In the genomic region with DNA sequence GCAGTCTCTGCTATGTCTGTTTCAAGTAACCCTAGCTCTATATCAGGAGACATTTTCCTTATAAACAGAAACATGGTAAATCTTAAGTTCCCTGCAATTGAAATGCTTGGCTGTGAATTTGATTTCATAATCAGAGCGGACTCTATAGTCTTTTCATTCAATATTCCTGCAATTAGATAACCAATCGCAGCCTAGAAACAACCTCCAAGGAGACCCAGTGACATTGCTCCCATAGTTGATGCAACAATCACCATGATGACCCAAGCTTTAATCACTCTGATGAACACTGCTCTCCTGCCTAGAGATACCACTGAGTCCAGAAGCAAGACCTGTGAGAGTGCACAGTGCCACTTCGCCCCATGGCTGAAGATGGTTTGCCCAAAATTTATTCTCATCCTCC, we compare ENCODE assay signal across 44 cellular contexts. TPM values are rescaled to one million over a fixed set of nuclear protein-coding genes. Genes with fewer than 3 reads are reported as not detected.
"Had no signal": no experiment of that assay in that cellular context is flagged by ENCODE, and none has a peak within 500 bp of the region (broad histone marks: within the 10 kb centered on the region; RNA-seq: fewer than 3 reads in every experiment).

A gene (plus strand): TSS at position 301 of the 400 bp plus-strand sequence. CDS start 59 bp downstream, at position 360.

- ATAC-seq: activated naive CD4-positive, alpha-beta T cell treated with anti-CD3 and anti-CD28 coated beads, Interleukin-2, amount 50 U/mL, for 72 hours; activated naive CD8-positive, alpha-beta T cell treated with anti-CD3 and anti-CD28 coated beads, Interleukin-2, amount 50 U/mL, for 24 hours; activated T-cell treated with anti-CD3 and anti-CD28 coated beads, Interleukin-2, amount 50 U/mL, for 4 hours; activated T-cell treated with anti-CD3 and anti-CD28 coated beads, Interleukin-2, amount 50 U/mL, for 72 hours; activated T-helper 17 cell treated with anti-CD3 and anti-CD28 coated beads, Interleukin-2, amount 50 U/mL, for 72 hours; body of pancreas had no signal

- H3K4me3 Mint-ChIP-seq: activated naive CD4-positive, alpha-beta T cell treated with anti-CD3 and anti-CD28 coated beads for 36 hours; activated naive CD4-positive, alpha-beta T cell treated with anti-CD3 and anti-CD28 coated beads, Interleukin-2, amount 10 ng/mL, durations not matched to agents 7 days and 5 days; activated naive CD4-positive, alpha-beta T cell treated with anti-CD3 and anti-CD28 coated beads, Interleukin-2, amount 50 U/mL, for 24 hours; activated naive CD8-positive, alpha-beta T cell; activated naive CD8-positive, alpha-beta T cell treated with anti-CD3 and anti-CD28 coated beads for 36 hours; activated naive CD8-positive, alpha-beta T cell treated with anti-CD3 and anti-CD28 coated beads, Interleukin-2, amount 10 ng/mL, durations not matched to agents 7 days and 5 days; activated naive CD8-positive, alpha-beta T cell treated with anti-CD3 and anti-CD28 coated beads, Interleukin-2, amount 50 U/mL, for 24 hours; activated T-cell treated with anti-CD3 and anti-CD28 coated beads, Interleukin-2, amount 50 U/mL, for 24 hours; activated T-cell treated with anti-CD3 and anti-CD28 coated beads, Interleukin-2, amount 50 U/mL, for 4 hours; activated T-cell treated with anti-CD3 and anti-CD28 coated beads, Interleukin-2, amount 50 U/mL, for 72 hours; activated T-helper 1 cell treated with anti-CD3 and anti-CD28 coated beads, Interleukin-12 subunit alpha, Interleukin-12 subunit beta, Interleukin-2, Interleukin-4 antibody, amounts not matched to agents 30 ng/mL and 10 ng/mL and 1 ng/mL, durations not matched to agents 14 hours and 24 hours and 36 hours; activated T-helper 17 cell treated with anti-CD3 and anti-CD28 coated beads, Interleukin-2, amount 50 U/mL, for 72 hours; brain; central memory CD8-positive, alpha-beta T cell had no signal

- H3K9me3 ChIP-seq: adrenal gland, ascending aorta, body of pancreas, breast epithelium had no signal

- H3K27ac Mint-ChIP-seq: activated naive CD4-positive, alpha-beta T cell treated with anti-CD3 and anti-CD28 coated beads for 36 hours; activated naive CD4-positive, alpha-beta T cell treated with anti-CD3 and anti-CD28 coated beads, Interleukin-2, amount 10 ng/mL, durations not matched to agents 7 days and 5 days; activated naive CD4-positive, alpha-beta T cell treated with anti-CD3 and anti-CD28 coated beads, Interleukin-2, amount 50 U/mL, for 24 hours; activated naive CD4-positive, alpha-beta T cell treated with anti-CD3 and anti-CD28 coated beads, Interleukin-2, amount 50 U/mL, for 72 hours; activated naive CD8-positive, alpha-beta T cell; activated naive CD8-positive, alpha-beta T cell treated with anti-CD3 and anti-CD28 coated beads for 36 hours; activated naive CD8-positive, alpha-beta T cell treated with anti-CD3 and anti-CD28 coated beads, Interleukin-2, amount 10 ng/mL, durations not matched to agents 7 days and 5 days; activated naive CD8-positive, alpha-beta T cell treated with anti-CD3 and anti-CD28 coated beads, Interleukin-2, amount 50 U/mL, for 24 hours; activated T-cell treated with anti-CD3 and anti-CD28 coated beads, Interleukin-2, amount 50 U/mL, for 24 hours; activated T-cell treated with anti-CD3 and anti-CD28 coated beads, Interleukin-2, amount 50 U/mL, for 72 hours; activated T-helper 1 cell treated with anti-CD3 and anti-CD28 coated beads, Interleukin-12 subunit alpha, Interleukin-12 subunit beta, Interleukin-2, Interleukin-4 antibody, amounts not matched to agents 30 ng/mL and 10 ng/mL and 1 ng/mL, durations not matched to agents 14 hours and 24 hours and 36 hours; activated T-helper 17 cell treated with anti-CD3 and anti-CD28 coated beads, Interleukin-2, amount 50 U/mL, for 72 hours; activated T-helper 2 cell treated with anti-CD3 and anti-CD28 coated beads, Interferon-gamma antibody, Interleukin-2, Interleukin-4, amounts not matched to agents 10 μg/mL and 5 μg/mL and 100 μg/mL, durations not matched to agents 14 hours and 24 hours and 36 hours; brain had no signal

- H3K4me1 ChIP-seq: adrenal gland, ascending aorta, body of pancreas, breast epithelium had no signal

- FAIRE-seq: astrocyte, bronchial epithelial cell had no signal

- H3K36me3 ChIP-seq: adrenal gland, ascending aorta, brain microvascular endothelial cell, breast epithelium, cardiac muscle cell had no signal

- H3K4me1 Mint-ChIP-seq: activated naive CD4-positive, alpha-beta T cell treated with anti-CD3 and anti-CD28 coated beads, Interleukin-2, amount 10 ng/mL, durations not matched to agents 7 days and 5 days; activated naive CD4-positive, alpha-beta T cell treated with anti-CD3 and anti-CD28 coated beads, Interleukin-2, amount 50 U/mL, for 24 hours; activated naive CD8-positive, alpha-beta T cell treated with anti-CD3 and anti-CD28 coated beads for 36 hours; activated naive CD8-positive, alpha-beta T cell treated with anti-CD3 and anti-CD28 coated beads, Interleukin-2, amount 10 ng/mL, durations not matched to agents 7 days and 5 days; activated naive CD8-positive, alpha-beta T cell treated with anti-CD3 and anti-CD28 coated beads, Interleukin-2, amount 50 U/mL, for 24 hours; activated T-helper 17 cell treated with anti-CD3 and anti-CD28 coated beads, Interleukin-2, amount 50 U/mL, for 72 hours; brain; central memory CD8-positive, alpha-beta T cell had no signal

- H3K9me3 Mint-ChIP-seq: activated naive CD4-positive, alpha-beta T cell treated with anti-CD3 and anti-CD28 coated beads for 36 hours; activated naive CD4-positive, alpha-beta T cell treated with anti-CD3 and anti-CD28 coated beads, Interleukin-2, amount 10 ng/mL, durations not matched to agents 7 days and 5 days; activated naive CD4-positive, alpha-beta T cell treated with anti-CD3 and anti-CD28 coated beads, Interleukin-2, amount 50 U/mL, for 24 hours; activated naive CD4-positive, alpha-beta T cell treated with anti-CD3 and anti-CD28 coated beads, Interleukin-2, amount 50 U/mL, for 72 hours; activated naive CD8-positive, alpha-beta T cell treated with anti-CD3 and anti-CD28 coated beads for 36 hours; activated naive CD8-positive, alpha-beta T cell treated with anti-CD3 and anti-CD28 coated beads, Interleukin-2, amount 10 ng/mL, durations not matched to agents 7 days and 5 days; activated naive CD8-positive, alpha-beta T cell treated with anti-CD3 and anti-CD28 coated beads, Interleukin-2, amount 50 U/mL, for 24 hours; activated T-cell treated with anti-CD3 and anti-CD28 coated beads, Interleukin-2, amount 50 U/mL, for 24 hours; activated T-cell treated with anti-CD3 and anti-CD28 coated beads, Interleukin-2, amount 50 U/mL, for 72 hours; activated T-helper 1 cell treated with anti-CD3 and anti-CD28 coated beads, Interleukin-12 subunit alpha, Interleukin-12 subunit beta, Interleukin-2, Interleukin-4 antibody, amounts not matched to agents 30 ng/mL and 10 ng/mL and 1 ng/mL, durations not matched to agents 14 hours and 24 hours and 36 hours; activated T-helper 17 cell treated with anti-CD3 and anti-CD28 coated beads, Interleukin-2, amount 50 U/mL, for 72 hours; activated T-helper 2 cell treated with anti-CD3 and anti-CD28 coated beads, Interferon-gamma antibody, Interleukin-2, Interleukin-4, amounts not matched to agents 10 μg/mL and 5 μg/mL and 100 μg/mL, durations not matched to agents 14 hours and 24 hours and 36 hours; brain had no signal

- H3K36me3 Mint-ChIP-seq: activated naive CD4-positive, alpha-beta T cell treated with anti-CD3 and anti-CD28 coated beads, Interleukin-2, amount 10 ng/mL, durations not matched to agents 7 days and 5 days; activated naive CD4-positive, alpha-beta T cell treated with anti-CD3 and anti-CD28 coated beads, Interleukin-2, amount 50 U/mL, for 24 hours; activated naive CD4-positive, alpha-beta T cell treated with anti-CD3 and anti-CD28 coated beads, Interleukin-2, amount 50 U/mL, for 72 hours; activated naive CD8-positive, alpha-beta T cell; activated naive CD8-positive, alpha-beta T cell treated with anti-CD3 and anti-CD28 coated beads for 36 hours; activated naive CD8-positive, alpha-beta T cell treated with anti-CD3 and anti-CD28 coated beads, Interleukin-2, amount 10 ng/mL, durations not matched to agents 7 days and 5 days; brain had no signal

- H3K27me3 Mint-ChIP-seq: activated naive CD4-positive, alpha-beta T cell treated with anti-CD3 and anti-CD28 coated beads, Interleukin-2, amount 10 ng/mL, durations not matched to agents 7 days and 5 days; activated naive CD4-positive, alpha-beta T cell treated with anti-CD3 and anti-CD28 coated beads, Interleukin-2, amount 50 U/mL, for 24 hours; activated naive CD8-positive, alpha-beta T cell; activated naive CD8-positive, alpha-beta T cell treated with anti-CD3 and anti-CD28 coated beads for 36 hours; activated naive CD8-positive, alpha-beta T cell treated with anti-CD3 and anti-CD28 coated beads, Interleukin-2, amount 10 ng/mL, durations not matched to agents 7 days and 5 days; activated naive CD8-positive, alpha-beta T cell treated with anti-CD3 and anti-CD28 coated beads, Interleukin-2, amount 50 U/mL, for 24 hours; activated T-cell treated with anti-CD3 and anti-CD28 coated beads, Interleukin-2, amount 50 U/mL, for 24 hours; activated T-helper 17 cell treated with anti-CD3 and anti-CD28 coated beads, Interleukin-2, amount 50 U/mL, for 72 hours; brain; central memory CD8-positive, alpha-beta T cell had no signal

- DNase-seq: activated effector memory CD4-positive, alpha-beta T cell treated with anti-CD3 and anti-CD28 coated beads, Interleukin-2, amount 50 U/mL, for 16 hours; activated effector memory CD4-positive, alpha-beta T cell treated with Interleukin-2 at 50 U/mL for 16 hours; activated gamma-delta T cell; activated gamma-delta T cell treated with Interleukin-2 at 50 U/mL for 16 hours; activated naive CD4-positive, alpha-beta T cell; activated naive CD4-positive, alpha-beta T cell treated with anti-CD3 and anti-CD28 coated beads for 36 hours; activated naive CD4-positive, alpha-beta T cell treated with anti-CD3 and anti-CD28 coated beads, Interleukin-2, amount 10 ng/mL, durations not matched to agents 7 days and 5 days; activated naive CD4-positive, alpha-beta T cell treated with anti-CD3 and anti-CD28 coated beads, Interleukin-2, amount 50 U/mL, for 16 hours; activated naive CD4-positive, alpha-beta T cell treated with Interleukin-2 at 50 U/mL for 16 hours; activated naive CD8-positive, alpha-beta T cell treated with anti-CD3 and anti-CD28 coated beads for 36 hours; activated naive CD8-positive, alpha-beta T cell treated with anti-CD3 and anti-CD28 coated beads, Interleukin-2, amount 10 ng/mL, durations not matched to agents 7 days and 5 days; activated naive CD8-positive, alpha-beta T cell treated with anti-CD3 and anti-CD28 coated beads, Interleukin-2, amount 50 U/mL, for 24 hours; activated T-cell treated with anti-CD3 and anti-CD28 coated beads, Interleukin-2, amount 50 U/mL, for 1 hour; activated T-cell treated with anti-CD3 and anti-CD28 coated beads, Interleukin-2, amount 50 U/mL, for 24 hours; activated T-cell treated with anti-CD3 and anti-CD28 coated beads, Interleukin-2, amount 50 U/mL, for 4 hours; activated T-cell treated with anti-CD3 and anti-CD28 coated beads, Interleukin-2, amount 50 U/mL, for 48 hours; activated T-cell treated with anti-CD3 and anti-CD28 coated beads, Interleukin-2, amount 50 U/mL, for 72 hours; adrenal gland; amniotic stem cell; amygdala; anterior cingulate cortex; aorta; body of pancreas; brain microvascular endothelial cell; caudate nucleus; central memory CD4-positive, alpha-beta T cell; cerebellar nuclear complex had no signal

- H3K4me3 ChIP-seq: adrenal gland, ascending aorta, body of pancreas, breast epithelium, cardiac muscle cell had no signal

- H3K27ac ChIP-seq: adrenal gland, ascending aorta, body of pancreas, brain microvascular endothelial cell, breast epithelium, cardiac muscle cell had no signal

- H3K27me3 ChIP-seq: adrenal gland, ascending aorta, body of pancreas, brain microvascular endothelial cell, breast epithelium, cardiac muscle cell had no signal

RNA-seq across cellular contexts. Expression of the gene that starts here (rescaled TPM):
- total RNA-seq: activated naive CD4-positive, alpha-beta T cell treated with anti-CD3 and anti-CD28 coated beads for 36 hours; activated naive CD4-positive, alpha-beta T cell treated with anti-CD3 and anti-CD28 coated beads, Interleukin-2, amount 50 U/mL, for 72 hours; activated naive CD8-positive, alpha-beta T cell treated with anti-CD3 and anti-CD28 coated beads for 36 hours; activated naive CD8-positive, alpha-beta T cell treated with anti-CD3 and anti-CD28 coated beads, Interleukin-2, amount 10 ng/mL, durations not matched to agents 7 days and 5 days; activated T-cell treated with anti-CD3 and anti-CD28 coated beads, Interleukin-2, amount 50 U/mL, for 4 hours; activated T-cell treated with anti-CD3 and anti-CD28 coated beads, Interleukin-2, amount 50 U/mL, for 72 hours; activated T-helper 1 cell treated with anti-CD3 and anti-CD28 coated beads, Interleukin-12 subunit alpha, Interleukin-12 subunit beta, Interleukin-2, Interleukin-4 antibody, amounts not matched to agents 30 ng/mL and 10 ng/mL and 1 ng/mL, durations not matched to agents 14 hours and 24 hours and 36 hours; activated T-helper 17 cell treated with anti-CD3 and anti-CD28 coated beads, Interleukin-2, amount 50 U/mL, for 72 hours; activated T-helper 2 cell treated with anti-CD3 and anti-CD28 coated beads, Interferon-gamma antibody, Interleukin-2, Interleukin-4, amounts not matched to agents 10 μg/mL and 5 μg/mL and 100 μg/mL, durations not matched to agents 14 hours and 24 hours and 36 hours; adrenal gland; aorta; ascending aorta; astrocyte; body of pancreas; breast epithelium; bronchial epithelial cell; cardiac muscle cell; cardiac septum; cerebellum; chondrocyte had no signal
- polyA plus RNA-seq: adipose tissue, adrenal gland had no signal
